In genomic region chr2:201451330-201452057, GRCh38 we compare ENCODE assay signal across 8 cellular contexts.
DNase-seq lines count a peak whose midpoint lies in the region; ATAC-seq lines count a peak whose summit lies in the region.

STRADB (plus strand) TSS chr2:201451740; CDS start chr2:201454841, 3,101 bp downstream.
TRAK2 (minus strand) TSS chr2:201451458; CDS start chr2:201420507, 30,951 bp downstream.

- peak; percentile 89 to 90 for DNase-seq in AML-193 (lab: John Stamatoyannopoulos, UW)
- peak; percentile 90 for DNase-seq in NCI-H446 treated with DMSO at 0.1 percent for 48 hours (lab: John Stamatoyannopoulos, UW)
- peak; percentile 96 for DNase-seq in cerebellar cortex (ENCODE audit: low spot score)
- DNase-seq in islet precursor cell, result peak; percentile 98
- peak; percentile 92 to 94 (median 94) for DNase-seq in stimulated activated CD4-positive, alpha-beta T cell treated with anti-CD3 and anti-CD28 coated beads, Interleukin-12 subunit alpha, Interleukin-12 subunit beta, amount 100 ng/mL, for 48 hours (ENCODE audit: low read depth in 2 of 3, low spot score in 1 of 3)

- ATAC-seq in GM19035 (IDR thresholded peaks at IDR 0.05; ENCODE audit: unreplicated experiment) (peak; percentile 94), HG03354 (IDR thresholded peaks at IDR 0.05; ENCODE audit: poor library complexity, severe bottlenecking, unreplicated experiment) (peak; percentile 95)
- ATAC-seq in activated CD4-positive, CD25-positive, alpha-beta regulatory T cell treated with anti-CD3 and anti-CD28 coated beads, Interleukin-2, amount 50 U/mL, for 24 hours, result peak; percentile 83 to 84

Comparison
In these comparisons a context has a peak if more than half of its experiments do, and no peak if none do; other contexts are left out.
1. Peak in every context shown above with its lines: DNase-seq and ATAC-seq.